In genomic region chr2:96951125-96951654, GRCh38 we compare ENCODE assay signal across 8 cellular contexts. TPM values are rescaled to one million over a fixed set of nuclear protein-coding genes. Genes with fewer than 3 reads are reported as not detected.
A peak's percentile ranks its signal among the peaks of the same experiment; 100 is the strongest.
DNase-seq lines count a peak whose midpoint lies in the region; ATAC-seq and TF ChIP-seq lines count a peak whose summit lies in the region.

No MANE protein-coding gene starts in this region.

- intact Hi-C loops in IMR-90 (cut with micrococcal nuclease) (loop anchor here (1.0 kb wide), 2 partner anchors 82 to 93 kb away; partner anchors contain the start of gene ANKRD39), PC-9 (cut with micrococcal nuclease; ENCODE audit: unreplicated experiment) (loop anchor here (1.0 kb wide), 2 partner anchors 83 to 93 kb away; partner anchors contain the start of gene ANKRD39)

- no peak overlapping the region for H2BK15ac ChIP-seq in IMR-90 (ENCODE audit: low read depth, low read length)

- no peak overlapping the region for H3K14ac ChIP-seq in IMR-90 (replicated peaks; ENCODE audit: low read depth, low read length)

- no peaks in the 10 kb centered on the region for H3F3A ChIP-seq in PC-9 (ENCODE audit: insufficient read depth, low read depth)

- H2BK120ac ChIP-seq in IMR-90 (ENCODE audit: low read depth, low read length), result no peak overlapping the region

- dilution Hi-C loops in IMR-90 (cut with HindIII; ENCODE audit: low sequenced_read_pairs, unreplicated experiment), result no loop called here

- H4K20me1 ChIP-seq in IMR-90 (ENCODE audit: insufficient read depth, low read length), result 0 out of 2 replicates have a peak, but pooled peaks cover 3% of the 10 kb centered on the region
- no peaks in the 10 kb centered on the region for H4K20me1 ChIP-seq in PC-9 (ENCODE audit: insufficient read depth)

- no peak overlapping the region for H4K8ac ChIP-seq in IMR-90 (ENCODE audit: low read depth in 2 of 2, low read length in 2 of 2)

- H3K9me3 Mint-ChIP-seq in activated T-cell treated with anti-CD3 and anti-CD28 coated beads, Interleukin-2, amount 50 U/mL, for 4 hours, result no peaks in the 10 kb centered on the region
- no peaks in the 10 kb centered on the region for H3K9me3 Mint-ChIP-seq in natural killer cell treated with Interleukin-12 subunit alpha and Interleukin-12 subunit beta and Interleukin-15 and Interleukin-18, amount 100 ng/mL, for 72 hours

- H3K27ac ChIP-seq in IMR-90 (ENCODE audit: insufficient read depth, low read length) (no peak overlapping the region), PC-9 (no peak overlapping the region)

- no peak overlapping the region for H3K4me3 Mint-ChIP-seq in activated T-cell treated with anti-CD3 and anti-CD28 coated beads, Interleukin-2, amount 50 U/mL, for 4 hours
- no peak overlapping the region for H3K4me3 Mint-ChIP-seq in natural killer cell treated with Interleukin-12 subunit alpha and Interleukin-12 subunit beta and Interleukin-15 and Interleukin-18, amount 100 ng/mL, for 72 hours

- DNase-seq in GF-D8 (lab: John Stamatoyannopoulos, UW) (peak; percentile 7), IMR-90 (peak; percentile 41), PC-9 (peak; percentile 57 to 88), fibroblast of gingiva (ENCODE audit: low read depth) (peak; percentile 13)
- DNase-seq in activated T-cell treated with anti-CD3 and anti-CD28 coated beads, Interleukin-2, amount 50 U/mL, for 4 hours, result peak; percentile 77
- peak; percentile 73 for DNase-seq in natural killer cell treated with Interleukin-12 subunit alpha and Interleukin-12 subunit beta and Interleukin-15 and Interleukin-18, amount 100 ng/mL, for 72 hours (ENCODE audit: low spot score)
- DNase-seq in stimulated activated naive CD4-positive, alpha-beta T cell (lab: John Stamatoyannopoulos, UW), result peak; percentile 56 to 85 (median 68)

- no peaks in the 10 kb centered on the region for H3K9me2 ChIP-seq in PC-9 (ENCODE audit: insufficient read depth)

- CTCF ChIA-PET in IMR-90 (lab: Yijun Ruan, JAX) (interaction anchor here (0.9 to 1.8 kb wide), 3 partner anchors 93 to 127 kb away, joined by 4 to 17 read pairs (median 7); partner anchors contain the start of gene ANKRD39), PC-9 (lab: Charles Lee) (interaction anchor here (0.5 to 2.7 kb wide), 8 partner anchors 14 to 135 kb away, joined by 3 to 36 read pairs (median 4); partner anchors contain the start of genes ANKRD39 and CNNM3)

- in situ Hi-C loops in IMR-90 (cut with MboI; ENCODE audit: low sequenced_read_pairs), result loop anchor here (25.0 kb wide), 1 partner anchor 339 kb away; no protein-coding TSS in a partner anchor

- peaks cover 21% of the 10 kb centered on the region; the same call in 1 of the 2 replicates for H3K27me3 ChIP-seq in IMR-90 (ENCODE audit: control insufficient read depth, insufficient read depth, low read length)
- H3K27me3 ChIP-seq in PC-9 (ENCODE audit: insufficient read depth, low read depth), result no peaks in the 10 kb centered on the region

- POLR2A ChIA-PET in IMR-90 (lab: Charles Lee; ENCODE audit: unreplicated experiment) (no interaction called here), PC-9 (lab: Charles Lee; ENCODE audit: unreplicated experiment) (no interaction called here)

- H3K4me2 ChIP-seq in IMR-90 (ENCODE audit: low read depth, low read length), result no peak overlapping the region
- H3K4me2 ChIP-seq in PC-9, result 0 out of 2 replicates have a peak overlapping the region, but pooled peaks have one; percentile 1

- H3K18ac ChIP-seq in IMR-90 (ENCODE audit: low read depth, low read length), result no peak overlapping the region

- H3K56ac ChIP-seq in IMR-90 (ENCODE audit: extremely low read depth, insufficient read depth, low read length), result no peak overlapping the region

- TF ChIP-seq CTCF in IMR-90 (conservative IDR thresholded peaks at IDR 0.05; ENCODE audit: low read depth, low read length) (peak; percentile 72), PC-9 (conservative IDR thresholded peaks at IDR 0.05) (peak; percentile 99)

- peak overlapping the region; percentile 69 for H2AFZ ChIP-seq in IMR-90 (replicated peaks; ENCODE audit: low read length, poor library complexity)
- no peak overlapping the region for H2AFZ ChIP-seq in PC-9

- no peak for TF ChIP-seq POLR2A in IMR-90 (IDR thresholded peaks at IDR 0.05; ENCODE audit: low read depth, low read length)

- no peak overlapping the region for H3K23ac ChIP-seq in IMR-90 (ENCODE audit: low read depth, low read length)

- H2AK9ac ChIP-seq in IMR-90 (replicated peaks; ENCODE audit: low read depth, low read length, poor library complexity), result peak overlapping the region; percentile 82

- H3K79me1 ChIP-seq in IMR-90 (ENCODE audit: low read depth in 1 of 2, low read length in 2 of 2), result no peaks in the 10 kb centered on the region

- peaks cover 8% of the 10 kb centered on the region; the same call in 1 of the 2 replicates for H3K9me1 ChIP-seq in IMR-90 (ENCODE audit: insufficient read depth, low read length)

- H3K4me3 ChIP-seq in IMR-90 (ENCODE audit: insufficient read depth, low read depth, low read length) (no peak overlapping the region), PC-9 (no peak overlapping the region)

- H4K5ac ChIP-seq in IMR-90 (ENCODE audit: low read depth, low read length), result no peak overlapping the region

- WGBS in IMR-90 (ENCODE audit: extremely low coverage in 2 of 2, insufficient read length in 1 of 2), 2 experiments, result 38% methylated on average over 6 of the region's 16 CpGs; no CpG with 5 or more reads in 1 of the 2 experiments

- H3K36me3 ChIP-seq in IMR-90 (ENCODE audit: control insufficient read depth, insufficient read depth, low read length) (no peaks in the 10 kb centered on the region), PC-9 (ENCODE audit: low read depth) (no peaks in the 10 kb centered on the region)

- no peaks in the 10 kb centered on the region for H3K36me3 Mint-ChIP-seq in activated T-cell treated with anti-CD3 and anti-CD28 coated beads, Interleukin-2, amount 50 U/mL, for 4 hours (ENCODE audit: insufficient read depth)
- H3K36me3 Mint-ChIP-seq in natural killer cell treated with Interleukin-12 subunit alpha and Interleukin-12 subunit beta and Interleukin-15 and Interleukin-18, amount 100 ng/mL, for 72 hours, result no peaks in the 10 kb centered on the region

- no peak overlapping the region for H3K9ac ChIP-seq in IMR-90 (ENCODE audit: low read depth, low read length)

- ATAC-seq in IMR-90 (ENCODE audit: low read depth), result peak; percentile 80
- ATAC-seq in activated T-cell treated with anti-CD3 and anti-CD28 coated beads, Interleukin-2, amount 50 U/mL, for 4 hours, result peak; percentile 91 to 93
- ATAC-seq in natural killer cell treated with Interleukin-12 subunit alpha and Interleukin-12 subunit beta and Interleukin-15 and Interleukin-18, amount 100 ng/mL, for 72 hours, result peak; percentile 68 to 80
- ATAC-seq in GM18517 (IDR thresholded peaks at IDR 0.05; ENCODE audit: unreplicated experiment), result no peak

- H4K91ac ChIP-seq in IMR-90 (ENCODE audit: insufficient read depth, low read depth, low read length), result no peak overlapping the region

- peaks cover 21% of the 10 kb centered on the region for H3K4me1 Mint-ChIP-seq in activated T-cell treated with anti-CD3 and anti-CD28 coated beads, Interleukin-2, amount 50 U/mL, for 4 hours (ENCODE audit: low read depth)
- peaks cover 15 to 20% of the 10 kb centered on the region in 2 donors for H3K4me1 Mint-ChIP-seq in natural killer cell treated with Interleukin-12 subunit alpha and Interleukin-12 subunit beta and Interleukin-15 and Interleukin-18, amount 100 ng/mL, for 72 hours (ENCODE audit: low read depth in 2 of 2)

- H2AK5ac ChIP-seq in IMR-90 (ENCODE audit: low read depth, low read length), result peak overlapping the region; percentile 21; the same call in 1 of the 2 replicates

- H3K27me3 Mint-ChIP-seq in activated T-cell treated with anti-CD3 and anti-CD28 coated beads, Interleukin-2, amount 50 U/mL, for 4 hours (ENCODE audit: low read depth), result no peaks in the 10 kb centered on the region
- no peaks in the 10 kb centered on the region for H3K27me3 Mint-ChIP-seq in natural killer cell treated with Interleukin-12 subunit alpha and Interleukin-12 subunit beta and Interleukin-15 and Interleukin-18, amount 100 ng/mL, for 72 hours

- H2BK20ac ChIP-seq in IMR-90 (ENCODE audit: low read depth, low read length), result no peak overlapping the region

- TF ChIP-seq RAD21 in IMR-90 (IDR thresholded peaks at IDR 0.05; ENCODE audit: low read length), result peak; percentile 78

- H3K79me2 ChIP-seq in PC-9 (ENCODE audit: low read depth), result no peaks in the 10 kb centered on the region

- H3K27ac Mint-ChIP-seq in natural killer cell treated with Interleukin-12 subunit alpha and Interleukin-12 subunit beta and Interleukin-15 and Interleukin-18, amount 100 ng/mL, for 72 hours, result no peak overlapping the region

- H3K4me1 ChIP-seq in IMR-90 (ENCODE audit: control insufficient read depth, insufficient read depth, low read length), result peaks cover 11% of the 10 kb centered on the region
- H3K4me1 ChIP-seq in PC-9 (replicated peaks; ENCODE audit: insufficient read depth), result no peaks in the 10 kb centered on the region

- no peak overlapping the region for H3K4ac ChIP-seq in IMR-90 (ENCODE audit: low read depth, low read length)

- no peak overlapping the region for H2BK5ac ChIP-seq in IMR-90 (ENCODE audit: low read depth, low read length, poor library complexity, severe bottlenecking)

- BruUV-seq in IMR-90 (replicated peaks; lab: Mats Ljungman, UMichigan) (no TSS peak), PC-9 (replicated peaks; lab: Mats Ljungman, UMichigan) (no TSS peak)

- H3K9me3 ChIP-seq in IMR-90 (ENCODE audit: control insufficient read depth, insufficient read depth, low read length), result no peaks in the 10 kb centered on the region
- H3K9me3 ChIP-seq in PC-9 (ENCODE audit: insufficient read depth, low read depth), result no peaks in the 10 kb centered on the region

TF ChIP-seq in IMR-90, 13 proteins besides CTCF, POLR2A, EP300 and RAD21:
- TF ChIP-seq NFE2L2 (IDR thresholded peaks at IDR 0.05; ENCODE audit: low read depth, low read length) (no peak), SMC3 (IDR thresholded peaks at IDR 0.05; ENCODE audit: low read depth, low read length) (peak; percentile 78)

RNA-seq across cellular contexts. Expression of gene FAM178B, which starts 35.2 kb away (rescaled TPM):
- total RNA-seq in IMR-90 (2012; rRNA removed), result not detected in 2 replicates
- polyA plus RNA-seq in IMR-90 (2012; rRNA removed), result not detected in 2 replicates
- polyA plus RNA-seq in IMR-90 (2012; cell fraction: cytosol; rRNA removed), result not detected in 2 replicates
- not detected in 2 replicates for polyA plus RNA-seq in IMR-90 (2012; cell fraction: nucleus; rRNA removed; ENCODE audit: low replicate concordance)
- 1.8 and 3.5 TPM in 2 replicates for total RNA-seq in PC-9 (2021)
- total RNA-seq in activated T-cell treated with anti-CD3 and anti-CD28 coated beads, Interleukin-2, amount 50 U/mL, for 4 hours, result under 1 TPM in 2 of 3 donors, not detected in 1; 0.25 to 0.33 TPM
- total RNA-seq in natural killer cell treated with Interleukin-12 subunit alpha and Interleukin-12 subunit beta and Interleukin-15 and Interleukin-18, amount 100 ng/mL, for 72 hours, result not detected

Comparison
In these comparisons a context has a peak if more than half of its experiments do, and no peak if none do; other contexts are left out.
1. DNase-seq: peak in every context shown above with its lines; median percentile 77 in activated T-cell treated with anti-CD3 and anti-CD28 coated beads, Interleukin-2, amount 50 U/mL, for 4 hours; 73 in natural killer cell treated with Interleukin-12 subunit alpha and Interleukin-12 subunit beta and Interleukin-15 and Interleukin-18, amount 100 ng/mL, for 72 hours; 72 in PC-9; 68 in stimulated activated naive CD4-positive, alpha-beta T cell; 41 in IMR-90; 13 in fibroblast of gingiva; 7 in GF-D8.